In the genomic region with DNA sequence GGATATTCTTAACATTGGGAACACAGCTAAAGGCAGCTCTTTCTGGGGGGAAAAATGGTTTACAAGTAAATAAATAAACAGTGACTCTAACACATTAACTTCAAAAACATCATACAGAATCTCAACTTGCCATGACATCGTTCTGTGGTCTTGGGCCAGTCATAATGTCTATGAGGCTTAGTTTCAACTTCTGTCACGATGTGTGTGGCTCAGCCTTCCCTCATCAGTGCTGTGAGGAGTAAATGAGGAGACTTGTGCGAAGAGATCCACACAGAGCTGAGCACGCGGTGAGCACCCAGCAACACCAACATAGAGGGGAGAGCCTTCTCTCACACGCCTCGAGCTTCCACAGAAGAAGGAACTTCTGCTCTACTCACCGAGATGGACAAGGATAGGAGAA, we compare ENCODE assay signal across 11 cellular contexts. TPM values are rescaled to one million over a fixed set of nuclear protein-coding genes. Genes with fewer than 3 reads are reported as not detected.
DNase-seq lines count a peak whose midpoint lies in the region; ATAC-seq lines count a peak whose summit lies in the region.
"Had no signal": no experiment of that assay in that cellular context is flagged by ENCODE, and none has a peak within 500 bp of the region (broad histone marks: within the 10 kb centered on the region; RNA-seq: fewer than 3 reads in every experiment).

No MANE protein-coding gene starts in this region.

- DNase-seq in activated CD4-positive, alpha-beta T cell treated with anti-CD3 and anti-CD28 coated beads for 48 hours: peak; percentile 66
- no peak for DNase-seq in activated CD4-positive, alpha-beta T cell treated with anti-CD3 and anti-CD28 coated beads, Interleukin-2, amount 50 U/mL, for 4 hours
- peak; percentile 14 for DNase-seq in stimulated activated CD4-positive, alpha-beta T cell treated with anti-CD3 and anti-CD28 coated beads, Interleukin-4, amount 100 ng/mL, for 24 hours
- DNase-seq in DMS114 treated with DMSO at 0.1 percent for 48 hours (lab: John Stamatoyannopoulos, UW; ENCODE audit: unreplicated experiment) (no peak), sciatic nerve (ENCODE audit: low spot score) (no peak), pons (ENCODE audit: low spot score) (no peak)
- DNase-seq: activated CD8-positive, alpha-beta memory T cell treated with anti-CD3 and anti-CD28 coated beads, Interleukin-2, amount 50 U/mL, for 48 hours; NCI-H226 had no signal

- intact Hi-C loops in sciatic nerve (cut with DNase I): loop anchor here (5.0 kb wide), 1 partner anchor 51 kb away; the partner anchor contains the start of gene DZIP1L

- ATAC-seq in GM21619 (IDR thresholded peaks at IDR 0.05; ENCODE audit: unreplicated experiment) (peak; percentile 93), HG03342 (IDR thresholded peaks at IDR 0.05; ENCODE audit: unreplicated experiment) (peak; percentile 83), sciatic nerve (no peak)

RNA-seq across cellular contexts. Expression of gene DZIP1L, which starts 49.0 kb away (rescaled TPM):
- 37.5 TPM for total RNA-seq in sciatic nerve

RNA-seq across cellular contexts. Expression of gene CLDN18, which starts 56.4 kb away (rescaled TPM):
- 0.09 TPM for total RNA-seq in sciatic nerve
- total RNA-seq: dermis microvascular lymphatic vessel endothelial cell had no signal

Comparison
In these comparisons a context has a peak if more than half of its experiments do, and no peak if none do; other contexts are left out.
1. DNase-seq: peak in activated CD4-positive, alpha-beta T cell treated with anti-CD3 and anti-CD28 coated beads for 48 hours (single experiment) and stimulated activated CD4-positive, alpha-beta T cell treated with anti-CD3 and anti-CD28 coated beads, Interleukin-4, amount 100 ng/mL, for 24 hours (single experiment); none in activated CD4-positive, alpha-beta T cell treated with anti-CD3 and anti-CD28 coated beads, Interleukin-2, amount 50 U/mL, for 4 hours (0 of 2), DMS114 treated with DMSO at 0.1 percent for 48 hours (single experiment), sciatic nerve (single experiment) and pons (single experiment).